In genomic region chr5:40798012-40798855, GRCh38 we compare ENCODE assay signal across 8 cellular contexts. TPM values are rescaled to one million over a fixed set of nuclear protein-coding genes. Genes with fewer than 3 reads are reported as not detected.
DNase-seq lines count a peak whose midpoint lies in the region; ATAC-seq and TF ChIP-seq lines count a peak whose summit lies in the region.

Gene PRKAA1 (minus strand): TSS chr5:40798374. CDS start chr5:40798189, 185 bp downstream.

- peaks cover 30% of the 10 kb centered on the region for H3K36me3 Mint-ChIP-seq in nephron progenitor cell (ENCODE audit: low read depth)

- H3K4me3 Mint-ChIP-seq in nephron progenitor cell = peak within 1 kb of the TSS; percentile 89
- peak within 1 kb of the TSS; percentile 87 to 88 for H3K4me3 Mint-ChIP-seq in stimulated activated naive CD8-positive, alpha-beta T cell treated with anti-CD3 and anti-CD28 coated beads, Interleukin-15, amount 100 ng/mL, for 72 hours

- peak; percentile 92 for ATAC-seq in stimulated activated naive CD8-positive, alpha-beta T cell treated with anti-CD3 and anti-CD28 coated beads, Interleukin-15, amount 100 ng/mL, for 72 hours

- H3K9me3 ChIP-seq in MG63 = no peaks in the 10 kb centered on the region

- H3K4me3 ChIP-seq in MG63 = peak within 1 kb of the TSS; percentile 97
- H3K4me3 ChIP-seq in fibroblast of the aortic adventitia (ENCODE audit: low read depth, low read length) = peak within 1 kb of the TSS; percentile 96

- peak within 1 kb of the TSS; percentile 97 for H3K27ac Mint-ChIP-seq in nephron progenitor cell
- peak within 1 kb of the TSS; percentile 89 to 91 for H3K27ac Mint-ChIP-seq in stimulated activated naive CD8-positive, alpha-beta T cell treated with anti-CD3 and anti-CD28 coated beads, Interleukin-15, amount 100 ng/mL, for 72 hours

- peaks cover 19% of the 10 kb centered on the region for H3K9me3 Mint-ChIP-seq in nephron progenitor cell
- no peaks in the 10 kb centered on the region for H3K9me3 Mint-ChIP-seq in stimulated activated naive CD8-positive, alpha-beta T cell treated with anti-CD3 and anti-CD28 coated beads, Interleukin-15, amount 100 ng/mL, for 72 hours

- H3K27me3 ChIP-seq in MG63 = no peaks in the 10 kb centered on the region

- peaks cover 13% of the 10 kb centered on the region for H3K36me3 ChIP-seq in MG63

- TF ChIP-seq CTCF in fibroblast of the aortic adventitia (IDR thresholded peaks at IDR 0.05; ENCODE audit: insufficient read depth, low read length) = peak; percentile 65
- peak; percentile 46 for TF ChIP-seq CTCF in nephron progenitor cell (IDR thresholded peaks at IDR 0.05)

- peaks cover 3% of the 10 kb centered on the region for H3K27me3 Mint-ChIP-seq in nephron progenitor cell (ENCODE audit: low read depth, poor library complexity)
- peaks cover 8% of the 10 kb centered on the region for H3K27me3 Mint-ChIP-seq in stimulated activated naive CD8-positive, alpha-beta T cell treated with anti-CD3 and anti-CD28 coated beads, Interleukin-15, amount 100 ng/mL, for 72 hours

- DNase-seq in GF-D8 (lab: John Stamatoyannopoulos, UW) (peak; percentile 72), HCEC 1CT (peak; percentile 89), MG63 (peak; percentile 92), SHP77 (lab: John Stamatoyannopoulos, UW) (peak; percentile 90 to 92), fibroblast of the aortic adventitia (ENCODE audit: low read depth) (peak; percentile 81), nephron progenitor cell (peak; percentile 94)
- DNase-seq in activated effector memory CD4-positive, alpha-beta T cell treated with Interleukin-2 at 50 U/mL for 16 hours = peak; percentile 87
- DNase-seq in stimulated activated naive CD8-positive, alpha-beta T cell treated with anti-CD3 and anti-CD28 coated beads, Interleukin-15, amount 100 ng/mL, for 72 hours = peak; percentile 91 to 92

- H3K4me1 Mint-ChIP-seq in nephron progenitor cell = peaks cover 38% of the 10 kb centered on the region
- peaks cover 43% of the 10 kb centered on the region for H3K4me1 Mint-ChIP-seq in stimulated activated naive CD8-positive, alpha-beta T cell treated with anti-CD3 and anti-CD28 coated beads, Interleukin-15, amount 100 ng/mL, for 72 hours

RNA-seq across cellular contexts. Expression of gene PRKAA1, which starts in this region (rescaled TPM):
- total RNA-seq in MG63 (2014; rRNA removed; shearing (Covaris generic); ENCODE audit: low replicate concordance) = 69.0 and 128 TPM in 2 replicates
- 115 and 154 TPM in 2 replicates for total RNA-seq in fibroblast of the aortic adventitia (ENCODE audit: low replicate concordance)

Comparison
In these comparisons a context has a peak if more than half of its experiments do, and no peak if none do; other contexts are left out.
1. Peak in every context shown above with its lines: DNase-seq, ATAC-seq and H3K4me3 ChIP-seq.